In the genomic region with DNA sequence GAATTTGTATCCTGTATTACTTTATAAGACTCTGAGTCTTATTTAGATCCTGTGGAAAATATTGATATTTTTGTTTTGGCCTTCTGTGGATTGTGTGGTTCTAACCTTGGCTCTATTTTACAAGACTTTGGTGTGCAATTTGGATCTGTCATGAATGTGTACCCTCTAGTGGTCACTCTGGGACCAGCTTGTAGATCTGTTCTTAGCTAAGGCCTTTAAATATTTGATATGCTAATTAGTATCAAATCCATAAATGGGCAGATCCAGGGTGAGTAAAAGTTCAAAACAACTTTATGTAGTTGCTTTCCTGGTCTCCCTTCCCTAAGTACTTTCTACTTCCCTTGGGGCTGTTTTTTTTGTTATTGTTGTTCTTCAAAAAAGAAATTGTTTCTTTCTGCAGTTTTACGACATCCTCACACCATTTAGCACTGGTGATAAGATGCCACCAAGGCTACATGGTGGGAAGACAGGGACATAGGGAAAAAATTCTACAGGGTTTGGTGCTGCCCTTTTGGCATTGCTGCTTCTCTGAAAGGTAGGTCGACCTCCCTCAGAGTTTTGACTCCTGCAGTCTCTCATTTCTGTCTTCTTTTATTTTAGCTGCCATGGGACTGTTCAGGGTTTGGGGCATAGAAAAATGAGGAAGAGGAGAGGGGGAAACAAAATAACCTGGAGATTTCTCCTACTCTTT, we compare ENCODE assay signal across 8 cellular contexts.
DNase-seq lines count a peak whose midpoint lies in the region; ATAC-seq and TF ChIP-seq lines count a peak whose summit lies in the region.

No MANE protein-coding gene starts in this region.

- H3K9me3 ChIP-seq in cardiac muscle cell (ENCODE audit: low read depth): no peaks in the 10 kb centered on the region
- no peaks in the 10 kb centered on the region for H3K9me3 ChIP-seq in PC-9 (ENCODE audit: insufficient read depth, low read depth)
- no peaks in the 10 kb centered on the region for H3K9me3 ChIP-seq in esophagus squamous epithelium

- intact Hi-C loops in cardiac septum (cut with DNase I): loop anchor here (10.0 kb wide), 2 partner anchors 252 to 342 kb away; no protein-coding TSS in a partner anchor
- intact Hi-C loops in PC-9 (cut with micrococcal nuclease; ENCODE audit: unreplicated experiment): loop anchor here (5.0 kb wide), 1 partner anchor 249 kb away; no protein-coding TSS in a partner anchor
- intact Hi-C loops in esophagus squamous epithelium (cut with DNase I): no loop called here

- H3K4me1 Mint-ChIP-seq in osteocyte (ENCODE audit: unreplicated experiment): no peaks in the 10 kb centered on the region

- H3K9me3 Mint-ChIP-seq in osteocyte (ENCODE audit: unreplicated experiment): no peaks in the 10 kb centered on the region

- H3K27ac ChIP-seq in cardiac muscle cell: peak overlapping the region; percentile 63
- no peak overlapping the region for H3K27ac ChIP-seq in PC-9
- no peak overlapping the region for H3K27ac ChIP-seq in esophagus squamous epithelium

- POLR2A ChIA-PET in PC-9 (lab: Charles Lee; ENCODE audit: unreplicated experiment): interaction anchor here (0.5 kb wide), 1 partner anchor 577 kb away, joined by 4 read pairs; no protein-coding TSS in a partner anchor

- no peaks in the 10 kb centered on the region for H3K36me3 Mint-ChIP-seq in osteocyte (ENCODE audit: unreplicated experiment)

- H3K27me3 Mint-ChIP-seq in osteocyte (ENCODE audit: unreplicated experiment): no peaks in the 10 kb centered on the region

- H3K4me3 ChIP-seq in cardiac muscle cell: no peak overlapping the region
- H3K4me3 ChIP-seq in PC-9: no peak overlapping the region
- H3K4me3 ChIP-seq in esophagus squamous epithelium: no peak overlapping the region

- H3K27ac Mint-ChIP-seq in osteocyte (ENCODE audit: unreplicated experiment): no peak overlapping the region

- H3K4me2 ChIP-seq in PC-9: no peak overlapping the region

- no peaks in the 10 kb centered on the region for H3K27me3 ChIP-seq in cardiac muscle cell
- no peaks in the 10 kb centered on the region for H3K27me3 ChIP-seq in PC-9 (ENCODE audit: insufficient read depth, low read depth)
- H3K27me3 ChIP-seq in esophagus squamous epithelium: no peaks in the 10 kb centered on the region

- DNase-seq in cardiac muscle cell (ENCODE audit: low read depth in 1 of 2, low spot score in 1 of 2): peak; percentile 57 to 75
- DNase-seq in cardiac septum (ENCODE audit: low spot score): no peak
- DNase-seq in PC-9: peak in 1 of 2 experiments; percentile 6
- no peak for DNase-seq in esophagus squamous epithelium (lab: John Stamatoyannopoulos, UW)
- DNase-seq in osteocyte (ENCODE audit: extremely low spot score, unreplicated experiment): no peak
- DNase-seq in cortex of kidney (lab: John Stamatoyannopoulos, UW): no peak

- H3K79me2 ChIP-seq in PC-9 (ENCODE audit: low read depth): no peaks in the 10 kb centered on the region

- no peaks in the 10 kb centered on the region for H4K20me1 ChIP-seq in PC-9 (ENCODE audit: insufficient read depth)

- CTCF ChIA-PET in PC-9 (lab: Charles Lee): interaction anchor here (0.6 to 0.7 kb wide), 2 partner anchors 16 to 388 kb away, joined by 3 to 4 read pairs; no protein-coding TSS in a partner anchor

- H3K36me3 ChIP-seq in cardiac muscle cell (no peaks in the 10 kb centered on the region), PC-9 (ENCODE audit: low read depth) (no peaks in the 10 kb centered on the region), esophagus squamous epithelium (no peaks in the 10 kb centered on the region)

- ATAC-seq in GM18511 (IDR thresholded peaks at IDR 0.05; ENCODE audit: unreplicated experiment): no peak
- no peak for ATAC-seq in GM21723 (IDR thresholded peaks at IDR 0.05; ENCODE audit: unreplicated experiment)

- H3K4me1 ChIP-seq in cardiac muscle cell (ENCODE audit: low read depth) (peaks cover 9% of the 10 kb centered on the region), PC-9 (replicated peaks; ENCODE audit: insufficient read depth) (no peaks in the 10 kb centered on the region), esophagus squamous epithelium (peaks cover 0 to 3% (median 0%) of the 10 kb centered on the region in 3 donors)

- 71 to 92% methylated on average over 2 of the region's 2 CpGs for WGBS in esophagus squamous epithelium, 2 donors

- TF ChIP-seq POLR2A in esophagus squamous epithelium (IDR thresholded peaks at IDR 0.05): no peak

- H3F3A ChIP-seq in PC-9 (ENCODE audit: insufficient read depth, low read depth): no peaks in the 10 kb centered on the region

- BruUV-seq in PC-9 (replicated peaks; lab: Mats Ljungman, UMichigan): no TSS peak

- H2AFZ ChIP-seq in PC-9: no peak overlapping the region

- H3K9me2 ChIP-seq in PC-9 (ENCODE audit: insufficient read depth): no peaks in the 10 kb centered on the region

- TF ChIP-seq CTCF in cardiac muscle cell (IDR thresholded peaks at IDR 0.05; ENCODE audit: low read depth, low read length): peak; percentile 77
- peak; percentile 78 for TF ChIP-seq CTCF in PC-9 (conservative IDR thresholded peaks at IDR 0.05)
- TF ChIP-seq CTCF in esophagus squamous epithelium (IDR thresholded peaks at IDR 0.05): peak; percentile 6 to 47 (median 32)
- peak; percentile 57 for TF ChIP-seq CTCF in osteocyte (IDR thresholded peaks at IDR 0.05)

- no peak overlapping the region for H3K4me3 Mint-ChIP-seq in osteocyte (ENCODE audit: unreplicated experiment)

Comparison
In these comparisons a context has a peak if more than half of its experiments do, and no peak if none do; other contexts are left out.
1. DNase-seq: peak in cardiac muscle cell (2 of 2); none in cardiac septum (single experiment), esophagus squamous epithelium (single experiment), osteocyte (single experiment) and cortex of kidney (single experiment).
2. Peak in every context shown above with its lines, with median percentiles within 50 percentile points of each other: CTCF ChIP-seq.